Comparison of ENCODE assay signal across 8 cellular contexts in genomic region chr1:94325379-94326302, GRCh38.
A peak's percentile ranks its signal among the peaks of the same experiment; 100 is the strongest.
DNase-seq lines count a peak whose midpoint lies in the region; ATAC-seq and TF ChIP-seq lines count a peak whose summit lies in the region.
"Had no signal": no experiment of that assay in that cellular context is flagged by ENCODE, and none has a peak within 500 bp of the region (broad histone marks: within the 10 kb centered on the region; RNA-seq: fewer than 3 reads in every experiment).

No MANE protein-coding gene starts in this region.

- no peak for ATAC-seq in effector memory CD8-positive, alpha-beta T cell (replicated peaks)
- no peak for ATAC-seq in GM21360 (IDR thresholded peaks at IDR 0.05; ENCODE audit: unreplicated experiment)

- H3K27me3 ChIP-seq in ascending aorta, result no peaks in the 10 kb centered on the region

- H3K4me3 ChIP-seq in ascending aorta, result peak overlapping the region in 1 of 2 donors; percentile 20

- peak overlapping the region; percentile 58 for H3K27ac Mint-ChIP-seq in type B pancreatic cell
- H3K27ac Mint-ChIP-seq in effector memory CD8-positive, alpha-beta T cell, result no peak overlapping the region

- no peaks in the 10 kb centered on the region for H3K36me3 Mint-ChIP-seq in type B pancreatic cell
- H3K36me3 Mint-ChIP-seq in effector memory CD8-positive, alpha-beta T cell (ENCODE audit: insufficient read depth), result no peaks in the 10 kb centered on the region
- H3K36me3 Mint-ChIP-seq: naive B cell had no signal

- H3K4me1 ChIP-seq in ascending aorta, result peaks cover 3 to 36% of the 10 kb centered on the region in 2 donors

- H3K36me3 ChIP-seq in ascending aorta, result no peaks in the 10 kb centered on the region

- peaks cover 67% of the 10 kb centered on the region for H3K4me1 Mint-ChIP-seq in type B pancreatic cell (ENCODE audit: unreplicated experiment)
- peaks cover 0 to 4% of the 10 kb centered on the region in 2 donors for H3K4me1 Mint-ChIP-seq in effector memory CD8-positive, alpha-beta T cell (ENCODE audit: low read depth in 2 of 2)

- H3K9me3 ChIP-seq in ascending aorta, result no peaks in the 10 kb centered on the region

- no peaks in the 10 kb centered on the region for H3K9me3 Mint-ChIP-seq in type B pancreatic cell
- H3K9me3 Mint-ChIP-seq in effector memory CD8-positive, alpha-beta T cell, result no peaks in the 10 kb centered on the region
- H3K9me3 Mint-ChIP-seq: naive B cell had no signal

- H3K27ac ChIP-seq in ascending aorta, result peak overlapping the region; percentile 83 to 90

- DNase-seq in HT1080 (ENCODE audit: low read depth) (peak; percentile 100), ascending aorta (ENCODE audit: low spot score in 2 of 2) (no peak), hepatic stellate cell (ENCODE audit: low spot score) (peak; percentile 65), type B pancreatic cell (ENCODE audit: extremely low spot score, unreplicated experiment) (no peak)
- no peak for DNase-seq in effector memory CD8-positive, alpha-beta T cell
- DNase-seq in activated CD8-positive, alpha-beta memory T cell treated with anti-CD3 and anti-CD28 coated beads, Interleukin-2, amount 50 U/mL, for 48 hours, result no peak
- DNase-seq: naive B cell had no signal

- TF ChIP-seq CTCF in ascending aorta (IDR thresholded peaks at IDR 0.05), result no peak
- TF ChIP-seq CTCF in type B pancreatic cell (conservative IDR thresholded peaks at IDR 0.05), result no peak

- intact Hi-C loops in ascending aorta (cut with DNase I), result loop anchor here (2.0 kb wide), 2 partner anchors 89 to 281 kb away; partner anchors contain the start of gene ARHGAP29

- peak overlapping the region; percentile 45 for H3K4me3 Mint-ChIP-seq in type B pancreatic cell
- H3K4me3 Mint-ChIP-seq in effector memory CD8-positive, alpha-beta T cell, result no peak overlapping the region
- H3K4me3 Mint-ChIP-seq: naive B cell had no signal

- H3K27me3 Mint-ChIP-seq in type B pancreatic cell, result no peaks in the 10 kb centered on the region
- H3K27me3 Mint-ChIP-seq in effector memory CD8-positive, alpha-beta T cell, result peaks cover 60 to 73% of the 10 kb centered on the region in 2 donors

Comparison
In these comparisons a context has a peak if more than half of its experiments do, and no peak if none do; other contexts are left out.
1. DNase-seq: peak in HT1080 (single experiment) and hepatic stellate cell (single experiment); none in ascending aorta (0 of 2), type B pancreatic cell (single experiment), effector memory CD8-positive, alpha-beta T cell (0 of 3) and activated CD8-positive, alpha-beta memory T cell treated with anti-CD3 and anti-CD28 coated beads, Interleukin-2, amount 50 U/mL, for 48 hours (single experiment).